8 cellular contexts compared by ENCODE assay signal in the genomic region with DNA sequence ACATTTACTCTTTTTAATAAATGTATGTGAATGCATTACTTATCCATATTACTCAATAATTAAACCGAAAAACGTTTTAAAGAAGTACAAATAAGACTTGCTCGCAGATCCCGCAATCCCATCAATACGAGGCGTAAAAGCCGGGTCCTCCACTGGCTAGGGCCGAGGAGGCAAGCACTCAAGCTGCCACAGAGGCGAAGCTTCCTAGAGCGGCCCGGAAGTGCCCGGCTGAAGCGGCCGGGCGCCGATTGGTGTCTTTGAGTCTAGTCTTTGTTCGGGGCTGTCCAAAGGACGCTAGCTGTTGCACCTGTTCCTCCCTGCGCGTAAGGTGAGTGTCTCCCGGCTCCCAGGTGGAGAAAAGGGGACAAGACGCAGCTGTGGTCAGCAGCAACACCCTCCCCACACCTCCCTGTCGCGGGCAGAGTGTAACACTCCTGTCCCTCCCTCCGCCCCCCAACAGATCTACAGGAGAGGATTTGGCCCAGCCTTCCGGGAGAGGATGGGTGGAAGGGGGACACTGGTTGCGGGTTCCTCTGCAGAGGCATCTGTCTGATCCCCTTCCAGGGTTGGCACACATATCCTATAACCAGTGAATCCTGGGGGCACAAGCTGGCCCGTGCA. TPM values are rescaled to one million over a fixed set of nuclear protein-coding genes. Genes with fewer than 3 reads are reported as not detected.
DNase-seq lines count a peak whose midpoint lies in the region; ATAC-seq lines count a peak whose summit lies in the region.

Gene ZSCAN16 (plus strand): TSS at position 260 of the 621 bp plus-strand sequence. CDS start 835 bp downstream, outside the sequence.

- ATAC-seq in GM18907 (IDR thresholded peaks at IDR 0.05; ENCODE audit: unreplicated experiment) (peak; percentile 93), HG03108 (IDR thresholded peaks at IDR 0.05; ENCODE audit: unreplicated experiment) (peak; percentile 96)

- DNase-seq in ACHN (peak; percentile 83), NCI-H2196 treated with DMSO at 0.1 percent for 48 hours (lab: John Stamatoyannopoulos, UW; ENCODE audit: unreplicated experiment) (peak; percentile 89), cerebellum (ENCODE audit: low spot score) (peak; percentile 88), islet precursor cell (peak; percentile 94)
- DNase-seq in activated CD4-positive, CD25-positive, alpha-beta regulatory T cell treated with anti-CD3 and anti-CD28 coated beads, Interleukin-2, amount 50 U/mL, for 16 hours (ENCODE audit: low read depth, low spot score): peak; percentile 59
- peak; percentile 53 to 65 for DNase-seq in stimulated activated CD4-positive, alpha-beta T cell treated with anti-CD3 and anti-CD28 coated beads, Interleukin-12 subunit alpha, Interleukin-12 subunit beta, amount 100 ng/mL, for 24 hours (ENCODE audit: low read depth in 2 of 2)

- in situ Hi-C loops in ACHN (cut with HindIII; ENCODE audit: low pct_ligation_motif_present, low pct_unique_long_range_greater_than_20kb, low sequenced_read_pairs): no loop called here

RNA-seq across cellular contexts. Expression of gene ZSCAN16, which starts in this region (rescaled TPM):
- total RNA-seq in cerebellum: 12.8 TPM

Comparison
In these comparisons a context has a peak if more than half of its experiments do, and no peak if none do; other contexts are left out.
1. Peak in every context shown above with its lines: DNase-seq and ATAC-seq.